1 cellular context compared by ENCODE assay signal in the genomic region with DNA sequence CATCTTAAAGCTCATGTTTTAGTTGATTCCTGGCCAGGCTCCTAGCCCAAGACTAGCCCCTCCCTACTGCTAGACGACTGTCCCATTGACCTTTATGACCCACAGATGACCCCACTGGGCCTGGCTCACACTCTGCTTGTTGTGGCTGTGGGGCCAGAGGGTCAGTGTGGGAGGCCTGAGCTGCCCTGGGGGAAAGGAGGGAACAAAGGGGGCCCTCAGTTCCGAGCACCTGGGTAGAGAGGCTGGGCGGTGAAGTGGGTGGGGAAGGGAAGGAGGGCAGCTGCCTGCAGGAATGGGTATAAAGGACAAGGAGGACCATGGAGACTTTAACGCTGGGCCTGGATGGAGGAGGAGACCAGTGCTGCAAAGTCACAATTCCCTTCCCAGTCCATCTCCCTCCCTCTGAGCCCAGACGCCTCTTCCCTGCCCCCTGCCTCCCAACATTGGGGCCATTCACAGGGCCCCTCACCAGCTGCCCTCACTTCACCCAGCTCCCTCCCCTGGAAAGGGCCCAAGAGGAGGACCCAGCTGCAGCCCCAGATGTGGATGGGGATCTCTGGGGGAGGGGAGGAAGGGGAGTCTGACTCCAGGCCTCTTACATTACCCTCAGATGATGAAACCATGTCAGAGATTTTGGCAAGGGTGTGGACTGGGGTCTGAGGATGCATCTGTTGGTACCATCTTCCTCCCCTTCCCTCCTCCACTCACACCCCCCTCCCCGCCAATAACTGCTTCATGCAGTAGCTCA.
TF ChIP-seq lines count a peak whose summit lies in the region.

No MANE protein-coding gene starts in this region.

TF ChIP-seq in GM12878, 131 proteins besides CTCF, POLR2A, EP300 and RAD21:
- TF ChIP-seq, protein P1, sequence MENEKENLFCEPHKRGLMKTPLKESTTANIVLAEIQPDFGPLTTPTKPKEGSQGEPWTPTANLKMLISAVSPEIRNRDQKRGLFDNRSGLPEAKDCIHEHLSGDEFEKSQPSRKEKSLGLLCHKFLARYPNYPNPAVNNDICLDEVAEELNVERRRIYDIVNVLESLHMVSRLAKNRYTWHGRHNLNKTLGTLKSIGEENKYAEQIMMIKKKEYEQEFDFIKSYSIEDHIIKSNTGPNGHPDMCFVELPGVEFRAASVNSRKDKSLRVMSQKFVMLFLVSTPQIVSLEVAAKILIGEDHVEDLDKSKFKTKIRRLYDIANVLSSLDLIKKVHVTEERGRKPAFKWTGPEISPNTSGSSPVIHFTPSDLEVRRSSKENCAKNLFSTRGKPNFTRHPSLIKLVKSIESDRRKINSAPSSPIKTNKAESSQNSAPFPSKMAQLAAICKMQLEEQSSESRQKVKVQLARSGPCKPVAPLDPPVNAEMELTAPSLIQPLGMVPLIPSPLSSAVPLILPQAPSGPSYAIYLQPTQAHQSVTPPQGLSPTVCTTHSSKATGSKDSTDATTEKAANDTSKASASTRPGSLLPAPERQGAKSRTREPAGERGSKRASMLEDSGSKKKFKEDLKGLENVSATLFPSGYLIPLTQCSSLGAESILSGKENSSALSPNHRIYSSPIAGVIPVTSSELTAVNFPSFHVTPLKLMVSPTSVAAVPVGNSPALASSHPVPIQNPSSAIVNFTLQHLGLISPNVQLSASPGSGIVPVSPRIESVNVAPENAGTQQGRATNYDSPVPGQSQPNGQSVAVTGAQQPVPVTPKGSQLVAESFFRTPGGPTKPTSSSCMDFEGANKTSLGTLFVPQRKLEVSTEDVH (IDR thresholded peaks at IDR 0.05; ENCODE audit: low read depth, partially characterized antibody): no peak
- peak; percentile 39; the same call in 1 of the 2 replicates for TF ChIP-seq NR2F1 (conservative IDR thresholded peaks at IDR 0.05)
TF ChIP-seq in GM12878: peak in this region for 1.
